14 cellular contexts compared by ENCODE assay signal in genomic region chr4:156575430-156576073, GRCh38.
DNase-seq lines count a peak whose midpoint lies in the region; ATAC-seq and TF ChIP-seq lines count a peak whose summit lies in the region.
"Had no signal": no experiment of that assay in that cellular context is flagged by ENCODE, and none has a peak within 500 bp of the region (broad histone marks: within the 10 kb centered on the region; RNA-seq: fewer than 3 reads in every experiment).

No MANE protein-coding gene starts in this region.

- ATAC-seq in GM21528 (IDR thresholded peaks at IDR 0.05; ENCODE audit: low FRiP score, unreplicated experiment) = no peak
- no peak for ATAC-seq in HG02798 (IDR thresholded peaks at IDR 0.05; ENCODE audit: poor library complexity, unreplicated experiment)

- WGBS in iPS DF 6.9 (ENCODE audit: insufficient coverage, insufficient read length) = no CpG with 5 or more reads among the region's 6 CpGs
- WGBS in testis, 2 donors = 90 to 91% methylated on average over 6 of the region's 6 CpGs

- H3K4me1 ChIP-seq in iPS DF 6.9 (ENCODE audit: control insufficient read depth, insufficient read depth, low read length) (no peaks in the 10 kb centered on the region), testis (no peaks in the 10 kb centered on the region), Peyer's patch (no peaks in the 10 kb centered on the region)

- H3K27ac ChIP-seq in iPS DF 6.9 (ENCODE audit: low read length) (no peak overlapping the region), testis (no peak overlapping the region), Peyer's patch (no peak overlapping the region)

- in situ Hi-C loops in KBM-7 (cut with MboI; ENCODE audit: low pct_unique_long_range_greater_than_20kb, low sequenced_read_pairs) = no loop called here

- intact Hi-C loops in testis (cut with DNase I; ENCODE audit: low total_unique reads) = no loop called here

- no peak overlapping the region for H3K4me3 ChIP-seq in AG10803 (ENCODE audit: low read length)
- H3K4me3 ChIP-seq in iPS DF 6.9 (ENCODE audit: low read length) = no peak overlapping the region
- no peak overlapping the region for H3K4me3 ChIP-seq in testis
- no peak overlapping the region for H3K4me3 ChIP-seq in Peyer's patch

- TF ChIP-seq CTCF in AG10803 (conservative IDR thresholded peaks at IDR 0.05; ENCODE audit: low read length) = no peak; the same call in 1 of the 2 replicates
- TF ChIP-seq CTCF in testis (IDR thresholded peaks at IDR 0.05) = no peak
- TF ChIP-seq CTCF in Peyer's patch (IDR thresholded peaks at IDR 0.05) = no peak

- H3K27me3 ChIP-seq in iPS DF 6.9 (ENCODE audit: control insufficient read depth, insufficient read depth, low read length) (no peaks in the 10 kb centered on the region), testis (no peaks in the 10 kb centered on the region), Peyer's patch (no peaks in the 10 kb centered on the region)

- TF ChIP-seq POLR2A in testis (IDR thresholded peaks at IDR 0.05) = no peak
- no peak for TF ChIP-seq POLR2A in Peyer's patch (IDR thresholded peaks at IDR 0.05)

- H3K9me3 ChIP-seq in iPS DF 6.9 (ENCODE audit: control insufficient read depth, insufficient read depth, low read length) (no peaks in the 10 kb centered on the region), testis (no peaks in the 10 kb centered on the region), Peyer's patch (no peaks in the 10 kb centered on the region)

- no peaks in the 10 kb centered on the region for H3K36me3 ChIP-seq in iPS DF 6.9 (ENCODE audit: control insufficient read depth, insufficient read depth, low read length)
- H3K36me3 ChIP-seq in testis (ENCODE audit: low read depth, missing control alignments) = no peaks in the 10 kb centered on the region
- no peaks in the 10 kb centered on the region for H3K36me3 ChIP-seq in Peyer's patch

- DNase-seq in AG10803 (ENCODE audit: low read depth) (peak; percentile 78), KBM-7 (peak; percentile 46), SKM-1 treated with dmso at 0.1 percent for 144 hours (lab: John Stamatoyannopoulos, UW; ENCODE audit: unreplicated experiment) (peak; percentile 56), iPS DF 6.9 (ENCODE audit: low read depth, low spot score) (peak; percentile 11), testis (no peak), Peyer's patch (no peak)
- DNase-seq: activated CD4-positive, alpha-beta T cell treated with anti-CD3 and anti-CD28 coated beads, Interleukin-2, amount 50 U/mL, for 1 hour; activated gamma-delta T cell treated with Interleukin-2 at 50 U/mL for 16 hours; DND-41; foreskin fibroblast; kidney glomerular epithelial cell; NCI-H524 treated with DMSO at 0.1 percent for 48 hours had no signal

Comparison
In these comparisons a context has a peak if more than half of its experiments do, and no peak if none do; other contexts are left out.
1. DNase-seq: peak in AG10803 (single experiment), KBM-7 (single experiment), SKM-1 treated with dmso at 0.1 percent for 144 hours (single experiment) and iPS DF 6.9 (single experiment); none in testis (single experiment) and Peyer's patch (0 of 3).